ENCODE assay signal across 21 cellular contexts in genomic region chr2:48272199-48272598, GRCh38. TPM values are rescaled to one million over a fixed set of nuclear protein-coding genes. Genes with fewer than 3 reads are reported as not detected.
DNase-seq lines count a peak whose midpoint lies in the region; ATAC-seq and TF ChIP-seq lines count a peak whose summit lies in the region.
"Had no signal": no experiment of that assay in that cellular context is flagged by ENCODE, and none has a peak within 500 bp of the region (broad histone marks: within the 10 kb centered on the region; RNA-seq: fewer than 3 reads in every experiment).

No MANE protein-coding gene starts in this region.

- DNase-seq in stimulated activated naive CD8-positive, alpha-beta T cell treated with anti-CD3 and anti-CD28 coated beads, Interleukin-15, amount 100 ng/mL, for 72 hours, result no peak
- no peak for DNase-seq in stimulated activated naive CD8-positive, alpha-beta T cell treated with anti-CD3 and anti-CD28 coated beads, Interleukin-15, Interleukin-2, amounts not matched to agents 100 U/mL and 50 U/mL, for 24 hours
- DNase-seq in globus pallidus (ENCODE audit: low spot score) (no peak), SKM-1 treated with dmso at 0.1 percent for 144 hours (lab: John Stamatoyannopoulos, UW; ENCODE audit: unreplicated experiment) (no peak), hepatocyte (ENCODE audit: low spot score) (no peak), retina (no peak)
- DNase-seq: activated CD8-positive, alpha-beta memory T cell treated with anti-CD3 and anti-CD28 coated beads for 24 hours; activated effector memory CD4-positive, alpha-beta T cell treated with Interleukin-2 at 50 U/mL for 16 hours; anterior cingulate cortex; CD4-positive, alpha-beta T cell; DND-41; endodermal cell; left cardiac atrium; NCI-H1436 treated with DMSO at 0.1 percent for 48 hours; Right ventricle myocardium superior; stimulated activated naive CD4-positive, alpha-beta T cell treated with Interleukin-2 at 50 U/mL for 16 hours; T-helper 17 cell; upper lobe of left lung had no signal

- no peaks in the 10 kb centered on the region for H4K20me1 ChIP-seq in hepatocyte (ENCODE audit: insufficient read depth, poor library complexity, severe bottlenecking)

- H3K4me3 ChIP-seq in hepatocyte, result no peak overlapping the region
- H3K4me3 ChIP-seq: upper lobe of left lung had no signal

- H3K4me3 Mint-ChIP-seq in stimulated activated naive CD8-positive, alpha-beta T cell treated with anti-CD3 and anti-CD28 coated beads, Interleukin-15, amount 100 ng/mL, for 72 hours, result peak overlapping the region in 1 of 2 donors; percentile 37
- H3K4me3 Mint-ChIP-seq: CD4-positive, alpha-beta T cell; endodermal cell; mesothelial cell of epicardium; T-helper 17 cell had no signal

- TF ChIP-seq CTCF in hepatocyte (IDR thresholded peaks at IDR 0.05; ENCODE audit: poor library complexity), result no peak

- no peaks in the 10 kb centered on the region for H3K27me3 Mint-ChIP-seq in stimulated activated naive CD8-positive, alpha-beta T cell treated with anti-CD3 and anti-CD28 coated beads, Interleukin-15, amount 100 ng/mL, for 72 hours
- H3K27me3 Mint-ChIP-seq: CD4-positive, alpha-beta T cell; T-helper 17 cell had no signal

- H3K4me1 ChIP-seq in hepatocyte (ENCODE audit: insufficient read depth), result peaks cover 23% of the 10 kb centered on the region
- H3K4me1 ChIP-seq: upper lobe of left lung had no signal

- H3K9me2 ChIP-seq in hepatocyte (replicated peaks; ENCODE audit: insufficient read depth), result no peaks in the 10 kb centered on the region

- no peaks in the 10 kb centered on the region for H3K79me2 ChIP-seq in hepatocyte

- ATAC-seq in stimulated activated naive CD8-positive, alpha-beta T cell treated with anti-CD3 and anti-CD28 coated beads, Interleukin-15, amount 100 ng/mL, for 72 hours, result peak; percentile 84
- no peak for ATAC-seq in stimulated activated naive CD8-positive, alpha-beta T cell treated with anti-CD3 and anti-CD28 coated beads, Interleukin-15, Interleukin-2, amounts not matched to agents 100 U/mL and 50 U/mL, for 24 hours
- peak; percentile 54 for ATAC-seq in GM21825 (IDR thresholded peaks at IDR 0.05; ENCODE audit: unreplicated experiment)
- peak; percentile 75 for ATAC-seq in HG03280 (IDR thresholded peaks at IDR 0.05; ENCODE audit: unreplicated experiment)
- ATAC-seq: left cardiac atrium, T-helper 17 cell had no signal

- H3K4me1 Mint-ChIP-seq in stimulated activated naive CD8-positive, alpha-beta T cell treated with anti-CD3 and anti-CD28 coated beads, Interleukin-15, amount 100 ng/mL, for 72 hours, result peaks cover 27% of the 10 kb centered on the region
- H3K4me1 Mint-ChIP-seq: endodermal cell, mesothelial cell of epicardium had no signal

- no peaks in the 10 kb centered on the region for H3K9me3 ChIP-seq in hepatocyte (ENCODE audit: low read depth)

- no peak overlapping the region for H3K27ac Mint-ChIP-seq in stimulated activated naive CD8-positive, alpha-beta T cell treated with anti-CD3 and anti-CD28 coated beads, Interleukin-15, amount 100 ng/mL, for 72 hours
- H3K27ac Mint-ChIP-seq: CD4-positive, alpha-beta T cell; endodermal cell; mesothelial cell of epicardium; T-helper 17 cell had no signal

- no peaks in the 10 kb centered on the region for H3K36me3 ChIP-seq in hepatocyte (replicated peaks; ENCODE audit: insufficient read depth, low read depth)
- H3K36me3 ChIP-seq: upper lobe of left lung had no signal

- WGBS in hepatocyte (ENCODE audit: low lambda C conversion rate, missing lambda C conversion rate), result 94% methylated on average over 1 of the region's 1 CpG

- H3K27ac ChIP-seq in hepatocyte, result no peak overlapping the region
- H3K27ac ChIP-seq: upper lobe of left lung had no signal

- no peak overlapping the region for H3K4me2 ChIP-seq in hepatocyte

- peaks cover 14 to 15% of the 10 kb centered on the region in 2 donors for H3K9me3 Mint-ChIP-seq in stimulated activated naive CD8-positive, alpha-beta T cell treated with anti-CD3 and anti-CD28 coated beads, Interleukin-15, amount 100 ng/mL, for 72 hours

- no peaks in the 10 kb centered on the region for H3K27me3 ChIP-seq in hepatocyte
- H3K27me3 ChIP-seq: upper lobe of left lung had no signal

- H2AFZ ChIP-seq in hepatocyte, result no peak overlapping the region

RNA-seq across cellular contexts. Expression of gene FOXN2, which starts 42.3 kb away (rescaled TPM):
- 37.7 and 40.7 TPM in 2 replicates for total RNA-seq in hepatocyte
- polyA plus RNA-seq in hepatocyte, result 9.6 and 10.4 TPM in 2 replicates
